ENCODE assay signal across 21 cellular contexts in the genomic region with DNA sequence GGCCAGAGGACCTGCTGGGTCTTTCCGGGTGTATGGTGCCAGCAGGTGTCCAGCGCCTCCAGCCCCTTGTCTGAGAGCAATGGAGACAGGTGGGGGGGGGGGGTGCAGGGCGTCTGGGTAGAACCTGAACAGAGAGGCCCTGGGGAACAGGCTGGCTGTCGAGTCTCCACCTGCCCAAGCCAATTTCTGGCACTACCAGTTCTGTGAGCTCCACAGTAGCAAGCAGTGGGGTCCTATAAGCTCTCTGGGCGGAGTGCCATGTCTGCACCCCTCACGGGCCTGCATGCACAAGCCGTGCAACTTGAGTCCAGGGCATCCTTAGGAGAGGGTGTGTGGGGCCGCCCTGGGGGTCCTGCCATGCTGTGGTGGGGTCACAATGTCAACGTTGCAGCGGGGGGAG. TPM values are rescaled to one million over a fixed set of nuclear protein-coding genes. Genes with fewer than 3 reads are reported as not detected.
DNase-seq lines count a peak whose midpoint lies in the region; ATAC-seq, FAIRE-seq and TF ChIP-seq lines count a peak whose summit lies in the region.
"Had no signal": no experiment of that assay in that cellular context is flagged by ENCODE, and none has a peak within 500 bp of the region (broad histone marks: within the 10 kb centered on the region; RNA-seq: fewer than 3 reads in every experiment).

No MANE protein-coding gene starts in this region.

- H3K9ac ChIP-seq in BLaER1 (no peak overlapping the region), HepG2 (ENCODE audit: insufficient read depth, low read depth, low read length) (no peak overlapping the region)
- H3K9ac ChIP-seq in BLaER1 treated with 17β-estradiol and CSF1 and Interleukin-3, amounts not matched to agents 10 nM and 100 nM = no peak overlapping the region

- ATAC-seq in GM21367 (IDR thresholded peaks at IDR 0.05; ENCODE audit: unreplicated experiment) = no peak
- no peak for ATAC-seq in HepG2
- ATAC-seq: T-cell had no signal

- DNase-seq in NCI-H69 (lab: John Stamatoyannopoulos, UW) (peak; percentile 17), esophagus squamous epithelium (lab: John Stamatoyannopoulos, UW) (no peak), HepG2 (ENCODE audit: low spot score) (no peak), NCI-H1930 (lab: John Stamatoyannopoulos, UW) (no peak)
- no peak for DNase-seq in T-helper 2 cell treated with Interferon-gamma antibody and Interleukin-4, amounts not matched to agents 5 μg/mL and 100 μg/mL, for 36 hours (ENCODE audit: low spot score)
- DNase-seq: DND-41, KBM-7, NCI-H1105 treated with DMSO at 0.1 percent for 48 hours, NCI-H146, NCI-H2029 treated with DMSO at 0.1 percent for 48 hours, NCI-H446, NCI-H524 treated with DMSO at 0.1 percent for 48 hours, RPMI8226, SHP77, T-cell had no signal

- 38% methylated on average over 4 of the region's 10 CpGs; no CpG with 5 or more reads in 1 of the 2 donors for WGBS in esophagus squamous epithelium, 2 donors
- 92% methylated on average over 4 of the region's 10 CpGs for WGBS in HepG2 (ENCODE audit: low lambda C conversion rate)

- no peaks in the 10 kb centered on the region for H3K36me3 Mint-ChIP-seq in T-helper 2 cell treated with Interferon-gamma antibody and Interleukin-4, amounts not matched to agents 5 μg/mL and 100 μg/mL, for 36 hours (ENCODE audit: low read depth)
- H3K36me3 Mint-ChIP-seq: CD14-positive monocyte, T-cell had no signal

- H3K27me3 Mint-ChIP-seq in T-helper 2 cell treated with Interferon-gamma antibody and Interleukin-4, amounts not matched to agents 5 μg/mL and 100 μg/mL, for 36 hours (ENCODE audit: low read depth) = no peaks in the 10 kb centered on the region
- H3K27me3 Mint-ChIP-seq: T-cell had no signal

- in situ Hi-C loops in HepG2 (cut with HindIII; ENCODE audit: extremely low pct_ligation_motif_present, low pct_unique_long_range_greater_than_20kb) = no loop called here

- intact Hi-C loops in esophagus squamous epithelium (cut with DNase I) (no loop called here), HepG2 (cut with micrococcal nuclease; ENCODE audit: unreplicated experiment) (loop anchor here (2.0 kb wide), 1 partner anchor 16 kb away; no protein-coding TSS in a partner anchor)

- H3K27me3 ChIP-seq in BLaER1 (no peaks in the 10 kb centered on the region), esophagus squamous epithelium (peaks cover 0 to 3% (median 0%) of the 10 kb centered on the region in 4 donors), HepG2 (ENCODE audit: control insufficient read depth in 1 of 2, insufficient read depth in 2 of 2, low read length in 2 of 2) (no peaks in the 10 kb centered on the region)
- peaks cover 0 to 11% (median 0%) of the 10 kb centered on the region in 11 experiments; a peak in 1 of 22 replicates for H3K27me3 ChIP-seq in BLaER1 treated with 17β-estradiol and CSF1 and Interleukin-3, amounts not matched to agents 10 nM and 100 nM

- H3K4me3 ChIP-seq in BLaER1 (no peak overlapping the region), esophagus squamous epithelium (no peak overlapping the region), HepG2 (replicated peaks in 1 of 3; ENCODE audit: insufficient read depth in 1 of 3, low read depth in 2 of 3, low read length in 3 of 3) (no peak overlapping the region)
- H3K4me3 ChIP-seq in BLaER1 treated with 17β-estradiol and CSF1 and Interleukin-3, amounts not matched to agents 10 nM and 100 nM = no peak overlapping the region

- no TSS peak for BruUV-seq in HepG2 (replicated peaks; lab: Mats Ljungman, UMichigan)

- H3K4me1 ChIP-seq in BLaER1 (peaks cover 60% of the 10 kb centered on the region), esophagus squamous epithelium (peaks cover 65 to 96% (median 74%) of the 10 kb centered on the region in 3 donors), HepG2 (ENCODE audit: insufficient read depth, low read length) (peaks cover 96% of the 10 kb centered on the region)
- peaks cover 11 to 64% (median 45%) of the 10 kb centered on the region in 10 experiments; a peak in 18 of 20 replicates for H3K4me1 ChIP-seq in BLaER1 treated with 17β-estradiol and CSF1 and Interleukin-3, amounts not matched to agents 10 nM and 100 nM

- CTCF ChIA-PET in HepG2 (lab: Yijun Ruan, JAX; ENCODE audit: low intra/inter-chr PET ratio, low total read pairs) = interaction anchor here (1.3 kb wide), 1 partner anchor 27 kb away, joined by 4 read pairs; no protein-coding TSS in a partner anchor

- H3K4me3 Mint-ChIP-seq in T-helper 2 cell treated with Interferon-gamma antibody and Interleukin-4, amounts not matched to agents 5 μg/mL and 100 μg/mL, for 36 hours = no peak overlapping the region
- H3K4me3 Mint-ChIP-seq: CD14-positive monocyte, T-cell had no signal

- no peak for TF ChIP-seq EP300 in HepG2 (IDR thresholded peaks at IDR 0.05; ENCODE audit: low read depth in 2 of 2, low read length in 2 of 2)
- no peak for TF ChIP-seq EP300 in HepG2 (CRISPR knock-in tag; IDR thresholded peaks at IDR 0.05; ENCODE audit: borderline replicate concordance)

- no peak overlapping the region for H3K27ac ChIP-seq in BLaER1
- H3K27ac ChIP-seq in BLaER1 treated with 17β-estradiol and CSF1 and Interleukin-3, amounts not matched to agents 10 nM and 100 nM = no peak overlapping the region
- H3K27ac ChIP-seq in esophagus squamous epithelium = peak overlapping the region in 3 of 4 donors; percentile 31 to 92 (median 81)
- H3K27ac ChIP-seq in HepG2 (ENCODE audit: extremely low read length, insufficient read depth, low read length) = no peak overlapping the region

- TF ChIP-seq POLR2A in esophagus squamous epithelium (IDR thresholded peaks at IDR 0.05) (no peak), HepG2 (IDR thresholded peaks at IDR 0.05; ENCODE audit: insufficient read depth in 1 of 2, low read depth in 2 of 2, low read length in 2 of 2) (no peak)

- no peaks in the 10 kb centered on the region for H3K36me3 ChIP-seq in BLaER1
- no peaks in the 10 kb centered on the region for H3K36me3 ChIP-seq in BLaER1 treated with 17β-estradiol and CSF1 and Interleukin-3, amounts not matched to agents 10 nM and 100 nM
- H3K36me3 ChIP-seq in esophagus squamous epithelium = no peaks in the 10 kb centered on the region
- no peaks in the 10 kb centered on the region for H3K36me3 ChIP-seq in HepG2 (replicated peaks in 1 of 2; ENCODE audit: control insufficient read depth in 1 of 2, insufficient read depth in 2 of 2, low read length in 2 of 2)

- TF ChIP-seq CTCF in esophagus squamous epithelium (IDR thresholded peaks at IDR 0.05) (no peak), HepG2 (CRISPR knock-in tag; IDR thresholded peaks at IDR 0.05) (no peak)

- H3K4me1 Mint-ChIP-seq in T-helper 2 cell treated with Interferon-gamma antibody and Interleukin-4, amounts not matched to agents 5 μg/mL and 100 μg/mL, for 36 hours (ENCODE audit: low read depth) = no peaks in the 10 kb centered on the region
- H3K4me1 Mint-ChIP-seq: CD14-positive monocyte, T-cell had no signal

- H3K27ac Mint-ChIP-seq in T-helper 2 cell treated with Interferon-gamma antibody and Interleukin-4, amounts not matched to agents 5 μg/mL and 100 μg/mL, for 36 hours = no peak overlapping the region
- H3K27ac Mint-ChIP-seq: T-cell had no signal

- no peak for FAIRE-seq in HepG2 (lab: Jason Lieb, UNC)
- FAIRE-seq: GM12892, HTR-8/SVneo had no signal

- H3K9me3 Mint-ChIP-seq in T-helper 2 cell treated with Interferon-gamma antibody and Interleukin-4, amounts not matched to agents 5 μg/mL and 100 μg/mL, for 36 hours = no peaks in the 10 kb centered on the region
- H3K9me3 Mint-ChIP-seq: T-cell had no signal

- TF ChIP-seq RAD21 in HepG2 (CRISPR knock-in tag; IDR thresholded peaks at IDR 0.05) = no peak

- peaks cover 7% of the 10 kb centered on the region for H4K20me1 ChIP-seq in BLaER1
- H4K20me1 ChIP-seq in BLaER1 treated with 17β-estradiol and CSF1 and Interleukin-3, amounts not matched to agents 10 nM and 100 nM = peaks cover 0 to 41% (median 9%) of the 10 kb centered on the region in 11 experiments; a peak in 8 of 22 replicates
- no peaks in the 10 kb centered on the region for H4K20me1 ChIP-seq in HepG2 (ENCODE audit: insufficient read depth, low read length)

- H2AFZ ChIP-seq in HepG2 (ENCODE audit: low read length) = no peak overlapping the region

- H3K9me3 ChIP-seq in BLaER1 = no peaks in the 10 kb centered on the region
- H3K9me3 ChIP-seq in BLaER1 treated with 17β-estradiol and CSF1 and Interleukin-3, amounts not matched to agents 10 nM and 100 nM (replicated peaks in 1 of 11) = no peaks in the 10 kb centered on the region
- no peaks in the 10 kb centered on the region for H3K9me3 ChIP-seq in esophagus squamous epithelium
- no peaks in the 10 kb centered on the region for H3K9me3 ChIP-seq in HepG2 (ENCODE audit: low read length)

- POLR2A ChIA-PET in HepG2 (lab: Yijun Ruan, JAX) = interaction anchor here (28.6 to 34.3 kb wide), 2 partner anchors 6 to 13 kb away, joined by 1258 read pairs; partner anchors contain the start of gene FGFR3

- H3K4me2 ChIP-seq in BLaER1 = peak overlapping the region; percentile 60; the same call in 1 of the 2 replicates
- peak overlapping the region in 6 of 11 experiments; percentile 45 to 74 (median 58); a peak in 7 of 22 replicates for H3K4me2 ChIP-seq in BLaER1 treated with 17β-estradiol and CSF1 and Interleukin-3, amounts not matched to agents 10 nM and 100 nM
- no peak overlapping the region for H3K4me2 ChIP-seq in HepG2 (ENCODE audit: low read depth, low read length)

- H3K79me2 ChIP-seq in HepG2 (ENCODE audit: insufficient read depth, low read length) = no peaks in the 10 kb centered on the region

RNA-seq across cellular contexts. Expression of gene FGFR3, which starts 10.1 kb away (rescaled TPM):
- total RNA-seq in esophagus squamous epithelium (100 to 1,000 TPM; 175 to 307 (median 223) TPM), HepG2 (2016; rRNA removed; fragmentation: Illumina TruSeq; extraction: Trizol) (40.2 and 103 TPM in 2 replicates)
- 18.3 and 22.4 TPM in 2 replicates for total RNA-seq in HepG2 (2016; cell fraction: cytosol; rRNA removed; fragmentation: Illumina TruSeq; extraction: Trizol; ENCODE audit: low read depth)
- total RNA-seq in HepG2 (2016; cell fraction: insoluble cytoplasmic fraction; rRNA removed; fragmentation: Illumina TruSeq; extraction: Trizol) = 38.7 and 106 TPM in 2 replicates
- total RNA-seq in HepG2 (2016; cell fraction: membrane; rRNA removed; fragmentation: Illumina TruSeq; extraction: Trizol) = 39.4 and 45.4 TPM in 2 replicates
- total RNA-seq in HepG2 (2016; cell fraction: nucleus; rRNA removed; fragmentation: Illumina TruSeq; extraction: Trizol) = 114 and 144 TPM in 2 replicates
- 109 and 159 TPM in 2 replicates for polyA plus RNA-seq in HepG2 (2011; rRNA removed)
- polyA plus RNA-seq in HepG2 (2011; cell fraction: cytosol; rRNA removed) = 87.8 and 132 TPM in 2 replicates
- 914 and 1,354 TPM in 2 replicates for polyA plus RNA-seq in HepG2 (2011; cell fraction: nucleus; rRNA removed)
- 127 and 140 TPM in 2 replicates for polyA plus RNA-seq in HepG2 (2012)
- polyA plus RNA-seq in HepG2 (2016; cell fraction: cytosol; fragmentation: Illumina TruSeq; extraction: Trizol; ENCODE audit: low read depth) = 6.7 and 7.6 TPM in 2 replicates
- 36.5 and 42.1 TPM in 2 replicates for polyA plus RNA-seq in HepG2 (2016; cell fraction: insoluble cytoplasmic fraction; fragmentation: Illumina TruSeq; extraction: Trizol; ENCODE audit: low read depth)
- 24.3 and 24.6 TPM in 2 replicates for polyA plus RNA-seq in HepG2 (2016; cell fraction: membrane; fragmentation: Illumina TruSeq; extraction: Trizol; ENCODE audit: low read depth)
- polyA plus RNA-seq in HepG2 (2016; cell fraction: nucleus; fragmentation: Illumina TruSeq; extraction: Trizol; ENCODE audit: insufficient read depth, low read depth) = 393 and 407 TPM in 2 replicates
- polyA minus RNA-seq in HepG2 (2011; rRNA and poly(A)+ RNA removed; ENCODE audit: low replicate concordance) = 7.3 and 222 TPM in 2 replicates
- 97.8 and 100 TPM in 2 replicates for polyA minus RNA-seq in HepG2 (2011; cell fraction: cytosol; rRNA and poly(A)+ RNA removed)
- 130 and 153 TPM in 2 replicates for polyA minus RNA-seq in HepG2 (2011; cell fraction: nucleus; rRNA and poly(A)+ RNA removed)
- polyA plus RNA-seq: CD14-positive monocyte had no signal

Comparison
In these comparisons a context has a peak if more than half of its experiments do, and no peak if none do; other contexts are left out.
1. H3K27ac ChIP-seq: peak in esophagus squamous epithelium (3 of 4); none in BLaER1 (single experiment), BLaER1 treated with 17β-estradiol and CSF1 and Interleukin-3, amounts not matched to agents 10 nM and 100 nM (0 of 11) and HepG2 (single experiment).